ENCODE assay signal across 10 cellular contexts in genomic region chr18:3256693-3257626, GRCh38. TPM values are rescaled to one million over a fixed set of nuclear protein-coding genes. Genes with fewer than 3 reads are reported as not detected.
DNase-seq lines count a peak whose midpoint lies in the region; ATAC-seq and TF ChIP-seq lines count a peak whose summit lies in the region.
"Had no signal": no experiment of that assay in that cellular context is flagged by ENCODE, and none has a peak within 500 bp of the region (broad histone marks: within the 10 kb centered on the region; RNA-seq: fewer than 3 reads in every experiment).

No MANE protein-coding gene starts in this region.

- peak overlapping the region; percentile 92 for H3K27ac ChIP-seq in cardiac muscle cell
- H3K27ac ChIP-seq in aorta (ENCODE audit: low read depth in 1 of 2, low read length in 2 of 2): peak overlapping the region; percentile 29 to 91
- H3K27ac ChIP-seq: HL-60 had no signal

- ATAC-seq in Right ventricle myocardium inferior (no peak), left lobe of liver (peak; percentile 66), aorta (ENCODE audit: low FRiP score) (peak; percentile 43), HG03565 (IDR thresholded peaks at IDR 0.05; ENCODE audit: unreplicated experiment) (no peak), HG03196 (IDR thresholded peaks at IDR 0.05; ENCODE audit: unreplicated experiment) (no peak)

- 4 to 10% methylated on average over 5 of the region's 5 CpGs for WGBS in aorta, 2 donors

- H3K27ac Mint-ChIP-seq in activated naive CD8-positive, alpha-beta T cell: peak overlapping the region; percentile 100

- H3K36me3 Mint-ChIP-seq in activated naive CD8-positive, alpha-beta T cell: peaks cover 30% of the 10 kb centered on the region

- no peak overlapping the region for H3K4me3 ChIP-seq in cardiac muscle cell
- no peak overlapping the region for H3K4me3 ChIP-seq in aorta (ENCODE audit: low read length in 2 of 2)

- H3K4me1 Mint-ChIP-seq in activated naive CD8-positive, alpha-beta T cell (ENCODE audit: low read depth): peaks cover 86% of the 10 kb centered on the region

- H3K9me3 ChIP-seq in cardiac muscle cell (ENCODE audit: low read depth): no peaks in the 10 kb centered on the region
- H3K9me3 ChIP-seq in aorta (ENCODE audit: control insufficient read depth, low read length): no peaks in the 10 kb centered on the region

- no peaks in the 10 kb centered on the region for H3K27me3 ChIP-seq in cardiac muscle cell
- H3K27me3 ChIP-seq in aorta (ENCODE audit: control insufficient read depth in 1 of 2, insufficient read depth in 2 of 2, low read length in 1 of 2): no peaks in the 10 kb centered on the region

- H3K36me3 ChIP-seq in cardiac muscle cell (peaks cover 37% of the 10 kb centered on the region), aorta (ENCODE audit: control insufficient read depth in 1 of 2, insufficient read depth in 2 of 2, low read length in 1 of 2) (peaks cover 2 to 13% of the 10 kb centered on the region in 2 donors)

- intact Hi-C loops in Right ventricle myocardium inferior (cut with DNase I) (no loop called here), aorta (cut with DNase I) (no loop called here)

- peaks cover 22% of the 10 kb centered on the region for H3K4me1 ChIP-seq in cardiac muscle cell (ENCODE audit: low read depth)
- H3K4me1 ChIP-seq in aorta (ENCODE audit: control insufficient read depth in 1 of 2, insufficient read depth in 2 of 2, low read length in 2 of 2): peaks cover 0 to 5% of the 10 kb centered on the region in 2 donors

- no peaks in the 10 kb centered on the region for H3K27me3 Mint-ChIP-seq in activated naive CD8-positive, alpha-beta T cell

- H3K4me3 Mint-ChIP-seq in activated naive CD8-positive, alpha-beta T cell: peak overlapping the region; percentile 36

- H3K9me3 Mint-ChIP-seq in activated naive CD8-positive, alpha-beta T cell (ENCODE audit: low read depth): no peaks in the 10 kb centered on the region

- no peak for TF ChIP-seq CTCF in cardiac muscle cell (IDR thresholded peaks at IDR 0.05; ENCODE audit: low read depth, low read length)

- DNase-seq in cardiac muscle cell (ENCODE audit: low read depth in 1 of 2, low spot score in 1 of 2) (peak in 1 of 2 donors; percentile 49), Right ventricle myocardium inferior (ENCODE audit: missing footprints) (no peak), left lobe of liver (ENCODE audit: low spot score) (peak; percentile 49), aorta (no peak)
- no peak for DNase-seq in activated CD4-positive, CD25-positive, alpha-beta regulatory T cell (lab: John Stamatoyannopoulos, UW)

RNA-seq across cellular contexts. Expression of gene MYL12B, which starts 5.0 kb away (rescaled TPM):
- total RNA-seq in cardiac muscle cell (74.8 and 137 TPM in 2 replicates), Right ventricle myocardium inferior (180 TPM), left lobe of liver (90.4 TPM), aorta (100 to 1,000 TPM; 259 to 324 TPM)
- polyA plus RNA-seq in cardiac muscle cell (211 and 299 TPM in 2 replicates), aorta (100 to 1,000 TPM; 434 to 661 TPM)

RNA-seq across cellular contexts. Expression of gene MYL12A, which starts 9.4 kb away (rescaled TPM):
- total RNA-seq in cardiac muscle cell (152 and 195 TPM in 2 replicates), Right ventricle myocardium inferior (2,252 TPM), left lobe of liver (85.5 TPM), aorta (100 to 1,000 TPM; 414 to 848 TPM)
- polyA plus RNA-seq in cardiac muscle cell (321 and 420 TPM in 2 replicates), aorta (100 to 1,000 TPM; 563 to 759 TPM)

RNA-seq across cellular contexts. Expression of gene MYOM1, which starts 37.2 kb away (rescaled TPM):
- 209 and 219 TPM in 2 replicates for total RNA-seq in cardiac muscle cell
- polyA plus RNA-seq in cardiac muscle cell: 182 and 194 TPM in 2 replicates
- 611 TPM for total RNA-seq in Right ventricle myocardium inferior
- total RNA-seq in left lobe of liver: 4.9 TPM
- total RNA-seq in aorta: 10 to 100 TPM; 26.3 to 63.8 TPM
- polyA plus RNA-seq in aorta: 10 to 100 TPM; 15.8 to 26.4 TPM
- total RNA-seq: Daoy had no signal

Comparison
In these comparisons a context has a peak if more than half of its experiments do, and no peak if none do; other contexts are left out.
1. ATAC-seq: peak in left lobe of liver (single experiment) and aorta (single experiment); none in Right ventricle myocardium inferior (single experiment), HG03565 (single experiment) and HG03196 (single experiment).